Comparison of ENCODE assay signal across 8 cellular contexts in genomic region chr6:111011360-111012142, GRCh38.
DNase-seq lines count a peak whose midpoint lies in the region; ATAC-seq and TF ChIP-seq lines count a peak whose summit lies in the region.

No MANE protein-coding gene starts in this region.

- H3K27ac ChIP-seq in brain microvascular endothelial cell (no peak overlapping the region), tibial artery (no peak overlapping the region)

- intact Hi-C loops in tibial artery (cut with DNase I; ENCODE audit: low total_unique reads), result loop anchor here (2.0 kb wide), 1 partner anchor 199 kb away; no protein-coding TSS in a partner anchor

- H3K36me3 ChIP-seq in brain microvascular endothelial cell (replicated peaks), result peaks cover 14% of the 10 kb centered on the region
- peaks cover 19 to 61% (median 42%) of the 10 kb centered on the region in 3 donors for H3K36me3 ChIP-seq in tibial artery

- DNase-seq in COR-L47 (lab: John Stamatoyannopoulos, UW) (peak; percentile 7), NCI-H345 treated with DMSO at 0.1 percent for 48 hours (lab: John Stamatoyannopoulos, UW; ENCODE audit: unreplicated experiment) (peak; percentile 38), brain microvascular endothelial cell (peak; percentile 14), inferior parietal cortex (ENCODE audit: extremely low spot score) (peak; percentile 76), tibial artery (no peak), cortex of kidney (lab: John Stamatoyannopoulos, UW) (no peak)

- no peaks in the 10 kb centered on the region for H3K9me3 ChIP-seq in tibial artery

- in situ Hi-C loops in brain microvascular endothelial cell (cut with HindIII; ENCODE audit: low pct_ligation_motif_present, low sequenced_read_pairs), result no loop called here

- ATAC-seq in GM21447 (IDR thresholded peaks at IDR 0.05; ENCODE audit: unreplicated experiment), result peak; percentile 69
- ATAC-seq in GM19455 (IDR thresholded peaks at IDR 0.05; ENCODE audit: unreplicated experiment), result no peak

- TF ChIP-seq CTCF in brain microvascular endothelial cell (IDR thresholded peaks at IDR 0.05; ENCODE audit: low read depth, low read length, missing control alignments) (peak; percentile 59), tibial artery (IDR thresholded peaks at IDR 0.05) (peak; percentile 40 to 60)

- peaks cover 0 to 14% (median 0%) of the 10 kb centered on the region in 4 donors for H3K4me1 ChIP-seq in tibial artery

- no peaks in the 10 kb centered on the region for H3K27me3 ChIP-seq in brain microvascular endothelial cell (replicated peaks)
- no peaks in the 10 kb centered on the region for H3K27me3 ChIP-seq in tibial artery

- H3K4me3 ChIP-seq in brain microvascular endothelial cell (ENCODE audit: low read depth, low read length) (no peak overlapping the region), tibial artery (no peak overlapping the region)

Comparison
In these comparisons a context has a peak if more than half of its experiments do, and no peak if none do; other contexts are left out.
1. DNase-seq: peak in COR-L47 (single experiment), NCI-H345 treated with DMSO at 0.1 percent for 48 hours (single experiment), brain microvascular endothelial cell (single experiment) and inferior parietal cortex (single experiment); none in tibial artery (0 of 2) and cortex of kidney (single experiment).